17 cellular contexts compared by ENCODE assay signal in genomic region chr14:90319634-90320541, GRCh38. TPM values are rescaled to one million over a fixed set of nuclear protein-coding genes. Genes with fewer than 3 reads are reported as not detected.
DNase-seq lines count a peak whose midpoint lies in the region; ATAC-seq lines count a peak whose summit lies in the region.
"Had no signal": no experiment of that assay in that cellular context is flagged by ENCODE, and none has a peak within 500 bp of the region (broad histone marks: within the 10 kb centered on the region; RNA-seq: fewer than 3 reads in every experiment).

No MANE protein-coding gene starts in this region.

- no peak overlapping the region for H3K4me3 Mint-ChIP-seq in activated naive CD4-positive, alpha-beta T cell treated with anti-CD3 and anti-CD28 coated beads, Interleukin-2, amount 10 ng/mL, durations not matched to agents 7 days and 5 days
- H3K4me3 Mint-ChIP-seq in activated naive CD8-positive, alpha-beta T cell: peak overlapping the region; percentile 57
- peak overlapping the region; percentile 41 to 63 for H3K4me3 Mint-ChIP-seq in stimulated activated naive CD8-positive, alpha-beta T cell treated with anti-CD3 and anti-CD28 coated beads, Interleukin-15, amount 100 ng/mL, for 72 hours

- no peaks in the 10 kb centered on the region for H3K27me3 Mint-ChIP-seq in activated naive CD4-positive, alpha-beta T cell treated with anti-CD3 and anti-CD28 coated beads, Interleukin-2, amount 10 ng/mL, durations not matched to agents 7 days and 5 days
- no peaks in the 10 kb centered on the region for H3K27me3 Mint-ChIP-seq in activated naive CD8-positive, alpha-beta T cell
- H3K27me3 Mint-ChIP-seq in stimulated activated naive CD8-positive, alpha-beta T cell treated with anti-CD3 and anti-CD28 coated beads, Interleukin-15, amount 100 ng/mL, for 72 hours: no peaks in the 10 kb centered on the region
- H3K27me3 Mint-ChIP-seq: CD4-positive, alpha-beta memory T cell had no signal

- DNase-seq in NCI-H82 (lab: John Stamatoyannopoulos, UW): peak; percentile 49
- no peak for DNase-seq in NCI-H82 treated with DMSO at 0.1 percent for 48 hours (lab: John Stamatoyannopoulos, UW; ENCODE audit: unreplicated experiment)
- DNase-seq in activated naive CD4-positive, alpha-beta T cell treated with anti-CD3 and anti-CD28 coated beads, Interleukin-2, amount 50 U/mL, for 72 hours (ENCODE audit: low spot score in 2 of 2): no peak
- DNase-seq in activated naive CD4-positive, alpha-beta T cell treated with anti-CD3 and anti-CD28 coated beads, Interleukin-2, amount 10 ng/mL, durations not matched to agents 7 days and 5 days: no peak
- DNase-seq in stimulated activated naive CD8-positive, alpha-beta T cell treated with anti-CD3 and anti-CD28 coated beads, Interleukin-15, amount 100 ng/mL, for 72 hours: no peak
- DNase-seq in NCI-H1417 treated with DMSO at 0.1 percent for 48 hours (lab: John Stamatoyannopoulos, UW): no peak
- DNase-seq: CD4-positive, alpha-beta memory T cell; GDM1; GOT3; NCI-H1048; NCI-H146; NCI-H510A treated with DMSO at 0.1 percent for 48 hours had no signal

- peak; percentile 65 to 79 for ATAC-seq in activated naive CD4-positive, alpha-beta T cell treated with anti-CD3 and anti-CD28 coated beads, Interleukin-2, amount 50 U/mL, for 72 hours
- ATAC-seq in stimulated activated naive CD8-positive, alpha-beta T cell treated with anti-CD3 and anti-CD28 coated beads, Interleukin-15, amount 100 ng/mL, for 72 hours: peak; percentile 60
- ATAC-seq in GM21360 (IDR thresholded peaks at IDR 0.05; ENCODE audit: unreplicated experiment): no peak
- ATAC-seq: GM12878, HepG2, Panc1 had no signal

- CTCF ChIA-PET in activated naive CD4-positive, alpha-beta T cell treated with anti-CD3 and anti-CD28 coated beads, Interleukin-2, amount 10 ng/mL, durations not matched to agents 7 days and 5 days (lab: Charles Lee): no interaction called here

- H3K27ac Mint-ChIP-seq in activated naive CD4-positive, alpha-beta T cell treated with anti-CD3 and anti-CD28 coated beads, Interleukin-2, amount 50 U/mL, for 72 hours: peak overlapping the region; percentile 57 to 92
- no peak overlapping the region for H3K27ac Mint-ChIP-seq in activated naive CD4-positive, alpha-beta T cell treated with anti-CD3 and anti-CD28 coated beads, Interleukin-2, amount 10 ng/mL, durations not matched to agents 7 days and 5 days
- peak overlapping the region; percentile 83 for H3K27ac Mint-ChIP-seq in activated naive CD8-positive, alpha-beta T cell
- peak overlapping the region; percentile 49 to 86 for H3K27ac Mint-ChIP-seq in stimulated activated naive CD8-positive, alpha-beta T cell treated with anti-CD3 and anti-CD28 coated beads, Interleukin-15, amount 100 ng/mL, for 72 hours

- H3K36me3 Mint-ChIP-seq in activated naive CD4-positive, alpha-beta T cell treated with anti-CD3 and anti-CD28 coated beads, Interleukin-2, amount 50 U/mL, for 72 hours: peaks cover 6 to 23% of the 10 kb centered on the region in 2 donors
- H3K36me3 Mint-ChIP-seq in activated naive CD4-positive, alpha-beta T cell treated with anti-CD3 and anti-CD28 coated beads, Interleukin-2, amount 10 ng/mL, durations not matched to agents 7 days and 5 days: peaks cover 42% of the 10 kb centered on the region
- peaks cover 40% of the 10 kb centered on the region for H3K36me3 Mint-ChIP-seq in activated naive CD8-positive, alpha-beta T cell

- peaks cover 9% of the 10 kb centered on the region for H3K4me1 Mint-ChIP-seq in activated naive CD4-positive, alpha-beta T cell treated with anti-CD3 and anti-CD28 coated beads, Interleukin-2, amount 10 ng/mL, durations not matched to agents 7 days and 5 days
- H3K4me1 Mint-ChIP-seq in activated naive CD8-positive, alpha-beta T cell (ENCODE audit: low read depth): peaks cover 39% of the 10 kb centered on the region
- peaks cover 36% of the 10 kb centered on the region for H3K4me1 Mint-ChIP-seq in stimulated activated naive CD8-positive, alpha-beta T cell treated with anti-CD3 and anti-CD28 coated beads, Interleukin-15, amount 100 ng/mL, for 72 hours

- peaks cover 0 to 5% of the 10 kb centered on the region in 2 donors for H3K9me3 Mint-ChIP-seq in activated naive CD4-positive, alpha-beta T cell treated with anti-CD3 and anti-CD28 coated beads, Interleukin-2, amount 50 U/mL, for 72 hours
- peaks cover 7% of the 10 kb centered on the region for H3K9me3 Mint-ChIP-seq in activated naive CD4-positive, alpha-beta T cell treated with anti-CD3 and anti-CD28 coated beads, Interleukin-2, amount 10 ng/mL, durations not matched to agents 7 days and 5 days
- H3K9me3 Mint-ChIP-seq in activated naive CD8-positive, alpha-beta T cell (ENCODE audit: low read depth): no peaks in the 10 kb centered on the region
- H3K9me3 Mint-ChIP-seq in stimulated activated naive CD8-positive, alpha-beta T cell treated with anti-CD3 and anti-CD28 coated beads, Interleukin-15, amount 100 ng/mL, for 72 hours: peaks cover 5 to 10% of the 10 kb centered on the region in 2 donors

RNA-seq across cellular contexts. Expression of gene NRDE2, which starts 11.9 kb away (rescaled TPM):
- 10 to 100 TPM; 21.1 to 34.6 TPM for total RNA-seq in activated naive CD4-positive, alpha-beta T cell treated with anti-CD3 and anti-CD28 coated beads, Interleukin-2, amount 50 U/mL, for 72 hours
